ENCODE assay signal across 21 cellular contexts in genomic region chr1:208069908-208070307, GRCh38.
DNase-seq lines count a peak whose midpoint lies in the region; ATAC-seq, FAIRE-seq and TF ChIP-seq lines count a peak whose summit lies in the region.
"Had no signal": no experiment of that assay in that cellular context is flagged by ENCODE, and none has a peak within 500 bp of the region (broad histone marks: within the 10 kb centered on the region; RNA-seq: fewer than 3 reads in every experiment).

No MANE protein-coding gene starts in this region.

- FAIRE-seq in keratinocyte (lab: Jason Lieb, UNC) = peak; percentile 76

- intact Hi-C loops in mammary epithelial cell (cut with micrococcal nuclease) = no loop called here

- DNase-seq in stimulated activated naive CD8-positive, alpha-beta T cell treated with anti-CD3 and anti-CD28 coated beads, Interleukin-15, amount 100 ng/mL, for 72 hours = no peak
- no peak for DNase-seq in stimulated activated naive CD8-positive, alpha-beta T cell treated with anti-CD3 and anti-CD28 coated beads, Interleukin-15, Interleukin-2, amounts not matched to agents 100 U/mL and 50 U/mL, for 24 hours
- DNase-seq in mammary epithelial cell = peak; percentile 37
- no peak for DNase-seq in keratinocyte (ENCODE audit: low read depth, low spot score)
- no peak for DNase-seq in kidney tubule cell (ENCODE audit: low spot score)
- no peak for DNase-seq in mesothelial cell of epicardium (ENCODE audit: low spot score in 2 of 2, unreplicated experiment in 2 of 2)
- no peak for DNase-seq in HuH-7 (ENCODE audit: low spot score)
- DNase-seq in Ammon's horn (ENCODE audit: low spot score) = no peak
- DNase-seq: CD4-positive, alpha-beta T cell; DMS79; NCI-H187; NCI-H2107; NCI-H226; NCI-H510A treated with DMSO at 0.1 percent for 48 hours; NCI-H774; SIG-M5 had no signal

- H3K27ac Mint-ChIP-seq in stimulated activated naive CD8-positive, alpha-beta T cell treated with anti-CD3 and anti-CD28 coated beads, Interleukin-15, amount 100 ng/mL, for 72 hours = no peak overlapping the region
- H3K27ac Mint-ChIP-seq in mesothelial cell of epicardium = no peak overlapping the region
- H3K27ac Mint-ChIP-seq: B cell; CD4-positive, alpha-beta T cell; IgD-negative memory B cell had no signal

- H3K4me3 ChIP-seq in mammary epithelial cell (replicated peaks in 1 of 3; ENCODE audit: insufficient read depth in 1 of 3, low read depth in 2 of 3, low read length in 3 of 3) = no peak overlapping the region
- no peak overlapping the region for H3K4me3 ChIP-seq in keratinocyte (ENCODE audit: control insufficient read depth in 2 of 3, extremely low read depth in 1 of 3, insufficient read depth in 2 of 3, low read depth in 1 of 3, low read length in 3 of 3)
- H3K4me3 ChIP-seq: HAP-1 had no signal

- TF ChIP-seq CTCF in mammary epithelial cell (conservative IDR thresholded peaks at IDR 0.05 in 1 of 2, IDR thresholded peaks at IDR 0.05 in 1 of 2; ENCODE audit: extremely low read depth in 1 of 2, insufficient read depth in 1 of 2, low read depth in 1 of 2, low read length in 2 of 2) (no peak), keratinocyte (optimal IDR thresholded peaks at IDR 0.05 in 1 of 3, IDR thresholded peaks at IDR 0.05 in 1 of 3, conservative IDR thresholded peaks at IDR 0.05 in 1 of 3; ENCODE audit: extremely low read depth in 1 of 3, insufficient read depth in 2 of 3, low read length in 3 of 3) (no peak), mesothelial cell of epicardium (IDR thresholded peaks at IDR 0.05; ENCODE audit: unreplicated experiment) (no peak)

- no TSS peak for BruUV-seq in mammary epithelial cell (replicated peaks; lab: Mats Ljungman, UMichigan)

- H3K4me2 ChIP-seq in mammary epithelial cell (ENCODE audit: insufficient read depth, low read depth, low read length) (no peak overlapping the region), keratinocyte (ENCODE audit: control insufficient read depth, extremely low read depth, insufficient read depth, low read depth, low read length) (peak overlapping the region; percentile 44)
- H3K4me2 ChIP-seq: SK-N-SH had no signal

- H3K79me2 ChIP-seq in mammary epithelial cell (ENCODE audit: insufficient read depth, low read length) (no peaks in the 10 kb centered on the region), keratinocyte (ENCODE audit: control insufficient read depth, insufficient read depth, low read length) (no peaks in the 10 kb centered on the region)

- peak; percentile 11 for ATAC-seq in stimulated activated naive CD8-positive, alpha-beta T cell treated with anti-CD3 and anti-CD28 coated beads, Interleukin-15, amount 100 ng/mL, for 72 hours
- ATAC-seq in stimulated activated naive CD8-positive, alpha-beta T cell treated with anti-CD3 and anti-CD28 coated beads, Interleukin-15, Interleukin-2, amounts not matched to agents 100 U/mL and 50 U/mL, for 24 hours = no peak
- ATAC-seq: Panc1 had no signal

- no peaks in the 10 kb centered on the region for H4K20me1 ChIP-seq in mammary epithelial cell (ENCODE audit: insufficient read depth, low read length)
- H4K20me1 ChIP-seq in keratinocyte (ENCODE audit: control insufficient read depth, extremely low read depth, insufficient read depth, low read length) = no peaks in the 10 kb centered on the region

- H3K4me1 Mint-ChIP-seq in stimulated activated naive CD8-positive, alpha-beta T cell treated with anti-CD3 and anti-CD28 coated beads, Interleukin-15, amount 100 ng/mL, for 72 hours = no peaks in the 10 kb centered on the region
- H3K4me1 Mint-ChIP-seq in mesothelial cell of epicardium = no peaks in the 10 kb centered on the region
- H3K4me1 Mint-ChIP-seq: B cell, IgD-negative memory B cell had no signal

- CTCF ChIA-PET in mammary epithelial cell (lab: Charles Lee; ENCODE audit: low non-redundant PET) = no interaction called here

- no peaks in the 10 kb centered on the region for H3K27me3 Mint-ChIP-seq in stimulated activated naive CD8-positive, alpha-beta T cell treated with anti-CD3 and anti-CD28 coated beads, Interleukin-15, amount 100 ng/mL, for 72 hours
- peaks cover 27% of the 10 kb centered on the region for H3K27me3 Mint-ChIP-seq in mesothelial cell of epicardium (ENCODE audit: low read depth)
- H3K27me3 Mint-ChIP-seq: B cell; CD4-positive, alpha-beta T cell; IgD-negative memory B cell had no signal

- 84% methylated on average over 4 of the region's 4 CpGs for WGBS in mammary epithelial cell (ENCODE audit: low coverage, missing lambda C conversion rate)

- H3K9ac ChIP-seq in mammary epithelial cell (ENCODE audit: insufficient read depth, low read length) = no peak overlapping the region
- no peak overlapping the region for H3K9ac ChIP-seq in keratinocyte (ENCODE audit: control insufficient read depth, extremely low read depth, insufficient read depth, low read length)
- H3K9ac ChIP-seq: SK-N-SH had no signal

- H3K27ac ChIP-seq in mammary epithelial cell (ENCODE audit: insufficient read depth, low read depth, low read length) (no peak overlapping the region), keratinocyte (ENCODE audit: control insufficient read depth, insufficient read depth, low read length) (no peak overlapping the region)

- H3K4me3 Mint-ChIP-seq in stimulated activated naive CD8-positive, alpha-beta T cell treated with anti-CD3 and anti-CD28 coated beads, Interleukin-15, amount 100 ng/mL, for 72 hours = no peak overlapping the region
- H3K4me3 Mint-ChIP-seq in mesothelial cell of epicardium = no peak overlapping the region
- H3K4me3 Mint-ChIP-seq: B cell; CD4-positive, alpha-beta T cell had no signal

- H3K27me3 ChIP-seq in mammary epithelial cell (ENCODE audit: insufficient read depth, low read length) (no peaks in the 10 kb centered on the region), keratinocyte (ENCODE audit: control insufficient read depth, extremely low read depth, insufficient read depth, low read length) (no peaks in the 10 kb centered on the region)

- H3K36me3 ChIP-seq in mammary epithelial cell (ENCODE audit: insufficient read depth, low read length) (peaks cover 18% of the 10 kb centered on the region), keratinocyte (ENCODE audit: control insufficient read depth in 2 of 2, extremely low read depth in 1 of 2, insufficient read depth in 2 of 2, low read length in 2 of 2) (peaks cover 2 to 12% of the 10 kb centered on the region in 2 experiments)
- H3K36me3 ChIP-seq: HAP-1 had no signal

- H3K4me1 ChIP-seq in mammary epithelial cell (ENCODE audit: insufficient read depth, low read length) (peaks cover 3% of the 10 kb centered on the region), keratinocyte (ENCODE audit: control insufficient read depth, extremely low read depth, insufficient read depth, low read length) (peaks cover 13% of the 10 kb centered on the region)
- H3K4me1 ChIP-seq: HAP-1 had no signal

- H3K9me1 ChIP-seq in keratinocyte (ENCODE audit: control insufficient read depth, extremely low read depth, insufficient read depth, low read length) = peaks cover 4% of the 10 kb centered on the region

- H3K36me3 Mint-ChIP-seq in mesothelial cell of epicardium = no peaks in the 10 kb centered on the region

- H2AFZ ChIP-seq in mammary epithelial cell (ENCODE audit: low read depth, low read length) = no peak overlapping the region
- no peak overlapping the region for H2AFZ ChIP-seq in keratinocyte (ENCODE audit: control insufficient read depth, low read length)

- in situ Hi-C loops in mammary epithelial cell (cut with MboI; ENCODE audit: low sequenced_read_pairs in 2 of 2) = no loop called here

- H3K9me3 Mint-ChIP-seq in stimulated activated naive CD8-positive, alpha-beta T cell treated with anti-CD3 and anti-CD28 coated beads, Interleukin-15, amount 100 ng/mL, for 72 hours = no peaks in the 10 kb centered on the region
- no peaks in the 10 kb centered on the region for H3K9me3 Mint-ChIP-seq in mesothelial cell of epicardium
- H3K9me3 Mint-ChIP-seq: CD4-positive, alpha-beta T cell; IgD-negative memory B cell had no signal

- H3K9me3 ChIP-seq in mammary epithelial cell (replicated peaks; ENCODE audit: insufficient read depth, low read length) (no peaks in the 10 kb centered on the region), keratinocyte (ENCODE audit: control insufficient read depth, low read depth, low read length) (no peaks in the 10 kb centered on the region)
- H3K9me3 ChIP-seq: HAP-1, SK-N-SH had no signal

- dilution Hi-C loops in mammary epithelial cell (cut with HindIII; ENCODE audit: low sequenced_read_pairs) (no loop called here), keratinocyte (cut with MboI; ENCODE audit: extremely low pct_ligation_motif_present, low sequenced_read_pairs) (no loop called here)
